1 cellular context compared by ENCODE assay signal in the genomic region with DNA sequence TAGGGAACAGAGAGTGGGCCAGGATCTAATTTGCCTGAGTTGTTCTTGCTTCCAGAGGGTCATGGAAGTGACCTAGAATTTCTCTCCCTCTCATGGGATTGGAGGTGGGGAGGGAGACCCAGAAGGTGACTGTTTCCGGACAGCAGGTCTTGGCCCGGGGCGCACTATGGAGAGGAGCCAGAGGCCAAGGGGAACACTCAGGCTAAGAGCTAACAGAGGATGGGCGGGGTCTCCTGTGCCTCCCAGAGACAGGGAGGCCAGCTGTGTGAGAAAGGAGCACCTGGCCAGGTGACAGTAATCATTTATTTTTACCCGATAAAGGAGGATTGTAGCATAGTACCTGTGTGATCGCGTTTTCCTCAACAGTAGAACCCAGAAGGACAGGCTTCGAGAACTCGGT.
TF ChIP-seq lines count a peak whose summit lies in the region.

No MANE protein-coding gene starts in this region.

TF ChIP-seq in WTC11, 78 proteins besides CTCF, POLR2A, EP300 and RAD21 (continued from another document):
- TF ChIP-seq, protein P1, sequence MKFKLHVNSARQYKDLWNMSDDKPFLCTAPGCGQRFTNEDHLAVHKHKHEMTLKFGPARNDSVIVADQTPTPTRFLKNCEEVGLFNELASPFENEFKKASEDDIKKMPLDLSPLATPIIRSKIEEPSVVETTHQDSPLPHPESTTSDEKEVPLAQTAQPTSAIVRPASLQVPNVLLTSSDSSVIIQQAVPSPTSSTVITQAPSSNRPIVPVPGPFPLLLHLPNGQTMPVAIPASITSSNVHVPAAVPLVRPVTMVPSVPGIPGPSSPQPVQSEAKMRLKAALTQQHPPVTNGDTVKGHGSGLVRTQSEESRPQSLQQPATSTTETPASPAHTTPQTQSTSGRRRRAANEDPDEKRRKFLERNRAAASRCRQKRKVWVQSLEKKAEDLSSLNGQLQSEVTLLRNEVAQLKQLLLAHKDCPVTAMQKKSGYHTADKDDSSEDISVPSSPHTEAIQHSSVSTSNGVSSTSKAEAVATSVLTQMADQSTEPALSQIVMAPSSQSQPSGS (CRISPR knock-in tag; IDR thresholded peaks at IDR 0.05; ENCODE audit: borderline replicate concordance, low read depth) = no peak
- no peak for TF ChIP-seq SMAD3 (CRISPR knock-in tag; IDR thresholded peaks at IDR 0.05; ENCODE audit: borderline replicate concordance)
- TF ChIP-seq, protein P2, sequence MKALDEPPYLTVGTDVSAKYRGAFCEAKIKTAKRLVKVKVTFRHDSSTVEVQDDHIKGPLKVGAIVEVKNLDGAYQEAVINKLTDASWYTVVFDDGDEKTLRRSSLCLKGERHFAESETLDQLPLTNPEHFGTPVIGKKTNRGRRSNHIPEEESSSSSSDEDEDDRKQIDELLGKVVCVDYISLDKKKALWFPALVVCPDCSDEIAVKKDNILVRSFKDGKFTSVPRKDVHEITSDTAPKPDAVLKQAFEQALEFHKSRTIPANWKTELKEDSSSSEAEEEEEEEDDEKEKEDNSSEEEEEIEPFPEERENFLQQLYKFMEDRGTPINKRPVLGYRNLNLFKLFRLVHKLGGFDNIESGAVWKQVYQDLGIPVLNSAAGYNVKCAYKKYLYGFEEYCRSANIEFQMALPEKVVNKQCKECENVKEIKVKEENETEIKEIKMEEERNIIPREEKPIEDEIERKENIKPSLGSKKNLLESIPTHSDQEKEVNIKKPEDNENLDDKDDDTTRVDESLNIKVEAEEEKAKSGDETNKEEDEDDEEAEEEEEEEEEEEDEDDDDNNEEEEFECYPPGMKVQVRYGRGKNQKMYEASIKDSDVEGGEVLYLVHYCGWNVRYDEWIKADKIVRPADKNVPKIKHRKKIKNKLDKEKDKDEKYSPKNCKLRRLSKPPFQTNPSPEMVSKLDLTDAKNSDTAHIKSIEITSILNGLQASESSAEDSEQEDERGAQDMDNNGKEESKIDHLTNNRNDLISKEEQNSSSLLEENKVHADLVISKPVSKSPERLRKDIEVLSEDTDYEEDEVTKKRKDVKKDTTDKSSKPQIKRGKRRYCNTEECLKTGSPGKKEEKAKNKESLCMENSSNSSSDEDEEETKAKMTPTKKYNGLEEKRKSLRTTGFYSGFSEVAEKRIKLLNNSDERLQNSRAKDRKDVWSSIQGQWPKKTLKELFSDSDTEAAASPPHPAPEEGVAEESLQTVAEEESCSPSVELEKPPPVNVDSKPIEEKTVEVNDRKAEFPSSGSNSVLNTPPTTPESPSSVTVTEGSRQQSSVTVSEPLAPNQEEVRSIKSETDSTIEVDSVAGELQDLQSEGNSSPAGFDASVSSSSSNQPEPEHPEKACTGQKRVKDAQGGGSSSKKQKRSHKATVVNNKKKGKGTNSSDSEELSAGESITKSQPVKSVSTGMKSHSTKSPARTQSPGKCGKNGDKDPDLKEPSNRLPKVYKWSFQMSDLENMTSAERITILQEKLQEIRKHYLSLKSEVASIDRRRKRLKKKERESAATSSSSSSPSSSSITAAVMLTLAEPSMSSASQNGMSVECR (CRISPR knock-in tag; IDR thresholded peaks at IDR 0.05; ENCODE audit: borderline replicate concordance) = no peak
- TF ChIP-seq NR3C1 (CRISPR knock-in tag; conservative IDR thresholded peaks at IDR 0.05; ENCODE audit: low read depth) = no peak
- TF ChIP-seq ZNF317 (CRISPR knock-in tag; IDR thresholded peaks at IDR 0.05; ENCODE audit: borderline replicate concordance, low read depth) = no peak
- TF ChIP-seq, protein P3, sequence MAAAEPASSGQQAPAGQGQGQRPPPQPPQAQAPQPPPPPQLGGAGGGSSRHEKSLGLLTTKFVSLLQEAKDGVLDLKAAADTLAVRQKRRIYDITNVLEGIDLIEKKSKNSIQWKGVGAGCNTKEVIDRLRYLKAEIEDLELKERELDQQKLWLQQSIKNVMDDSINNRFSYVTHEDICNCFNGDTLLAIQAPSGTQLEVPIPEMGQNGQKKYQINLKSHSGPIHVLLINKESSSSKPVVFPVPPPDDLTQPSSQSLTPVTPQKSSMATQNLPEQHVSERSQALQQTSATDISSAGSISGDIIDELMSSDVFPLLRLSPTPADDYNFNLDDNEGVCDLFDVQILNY (CRISPR knock-in tag; IDR thresholded peaks at IDR 0.05) = no peak
- no peak for TF ChIP-seq ZNF671 (CRISPR knock-in tag; IDR thresholded peaks at IDR 0.05)
- no peak for TF ChIP-seq GRHL2 (CRISPR knock-in tag; IDR thresholded peaks at IDR 0.05; ENCODE audit: insufficient replicate concordance, severe bottlenecking)
